In the genomic region with DNA sequence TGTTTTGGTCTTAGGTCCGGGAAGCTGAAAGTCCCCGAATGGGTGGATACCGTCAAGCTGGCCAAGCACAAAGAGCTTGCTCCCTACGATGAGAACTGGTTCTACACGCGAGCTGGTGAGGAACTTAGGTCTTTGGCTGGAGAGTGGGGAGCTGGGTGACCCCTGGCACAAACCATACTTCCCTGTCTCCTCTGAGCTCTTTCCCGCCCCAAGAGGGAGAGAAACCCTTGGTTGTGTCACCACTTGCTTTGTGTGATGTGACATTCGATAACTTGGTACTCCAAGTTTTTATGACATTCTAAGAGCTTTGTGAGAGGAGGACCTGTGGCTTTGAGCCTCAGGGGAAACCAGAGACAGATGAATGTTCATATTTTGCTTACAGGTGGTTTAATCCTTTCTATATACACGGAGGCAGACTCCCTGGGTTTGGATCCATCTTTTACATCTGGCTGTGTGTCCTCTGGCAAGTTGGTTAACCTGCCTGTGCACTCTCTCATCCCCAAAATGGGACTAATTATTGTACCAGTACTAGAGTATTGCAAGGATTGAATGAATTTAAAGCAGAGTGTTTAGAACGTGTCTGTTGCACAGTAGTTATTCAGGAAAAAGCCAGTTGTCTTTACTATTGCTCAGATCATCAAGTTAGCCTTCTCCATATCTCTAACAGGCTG, we compare ENCODE assay signal across 3 cellular contexts.
TF ChIP-seq lines count a peak whose summit lies in the region.

No MANE protein-coding gene starts in this region.

TF ChIP-seq in A549, 52 proteins besides CTCF, POLR2A, EP300 and RAD21:
- TF ChIP-seq FOSB (CRISPR knock-in tag; IDR thresholded peaks at IDR 0.05) (peak; percentile 49; the same call in 1 of the 2 replicates), GATA3 (IDR thresholded peaks at IDR 0.05; ENCODE audit: borderline replicate concordance) (no peak), RARB (CRISPR knock-in tag; IDR thresholded peaks at IDR 0.05) (0 out of 2 replicates have a peak, but pooled peaks have one; percentile 13), HOXA7 (CRISPR knock-in tag; IDR thresholded peaks at IDR 0.05) (peak; percentile 81), USF2 (IDR thresholded peaks at IDR 0.05) (no peak)
TF ChIP-seq in A549: peak in this region for 3.

TF ChIP-seq in IMR-90, 13 proteins besides CTCF, POLR2A, EP300 and RAD21:
- TF ChIP-seq SMC3 (IDR thresholded peaks at IDR 0.05; ENCODE audit: low read depth, low read length) = no peak
- no peak for TF ChIP-seq MAZ (IDR thresholded peaks at IDR 0.05; ENCODE audit: borderline replicate concordance, low read depth, low read length)
- TF ChIP-seq BHLHE40 (IDR thresholded peaks at IDR 0.05; ENCODE audit: low read depth, low read length) = no peak
- TF ChIP-seq MXI1 (IDR thresholded peaks at IDR 0.05; ENCODE audit: borderline replicate concordance, low read depth, low read length) = no peak
- TF ChIP-seq, protein P1, sequence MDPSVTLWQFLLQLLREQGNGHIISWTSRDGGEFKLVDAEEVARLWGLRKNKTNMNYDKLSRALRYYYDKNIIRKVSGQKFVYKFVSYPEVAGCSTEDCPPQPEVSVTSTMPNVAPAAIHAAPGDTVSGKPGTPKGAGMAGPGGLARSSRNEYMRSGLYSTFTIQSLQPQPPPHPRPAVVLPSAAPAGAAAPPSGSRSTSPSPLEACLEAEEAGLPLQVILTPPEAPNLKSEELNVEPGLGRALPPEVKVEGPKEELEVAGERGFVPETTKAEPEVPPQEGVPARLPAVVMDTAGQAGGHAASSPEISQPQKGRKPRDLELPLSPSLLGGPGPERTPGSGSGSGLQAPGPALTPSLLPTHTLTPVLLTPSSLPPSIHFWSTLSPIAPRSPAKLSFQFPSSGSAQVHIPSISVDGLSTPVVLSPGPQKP (IDR thresholded peaks at IDR 0.05; ENCODE audit: borderline replicate concordance, low read depth, low read length) = no peak
- TF ChIP-seq CEBPB (IDR thresholded peaks at IDR 0.05; ENCODE audit: low read depth, low read length) = no peak
- TF ChIP-seq CHD1 (IDR thresholded peaks at IDR 0.05; ENCODE audit: low read depth, low read length) = no peak
- TF ChIP-seq RFX5 (IDR thresholded peaks at IDR 0.05; ENCODE audit: low read depth, low read length) = no peak
- TF ChIP-seq USF2 (IDR thresholded peaks at IDR 0.05; ENCODE audit: low read depth, low read length) = no peak
- no peak for TF ChIP-seq MAFK (IDR thresholded peaks at IDR 0.05; ENCODE audit: low read depth, low read length)
- TF ChIP-seq RCOR1 (IDR thresholded peaks at IDR 0.05; ENCODE audit: insufficient replicate concordance, low read length) = no peak
- no peak for TF ChIP-seq FOS (IDR thresholded peaks at IDR 0.05; ENCODE audit: low read depth, low read length)
- no peak for TF ChIP-seq NFE2L2 (IDR thresholded peaks at IDR 0.05; ENCODE audit: low read depth, low read length)

TF ChIP-seq in K562, 482 proteins besides CTCF, POLR2A, EP300 and RAD21:
- peak; percentile 71 for TF ChIP-seq RBM25 (IDR thresholded peaks at IDR 0.05; ENCODE audit: low read depth, low read length, severe bottlenecking)
- TF ChIP-seq HDGF (IDR thresholded peaks at IDR 0.05) = 0 out of 2 replicates have a peak, but pooled peaks have one; percentile 11
- TF ChIP-seq XRCC5 (IDR thresholded peaks at IDR 0.05; ENCODE audit: low read depth, low read length) = 0 out of 2 replicates have a peak, but pooled peaks have one; percentile 45
- TF ChIP-seq ATF6 (CRISPR knock-in tag; IDR thresholded peaks at IDR 0.05) = no peak
- TF ChIP-seq CBFA2T3 (IDR thresholded peaks at IDR 0.05) = no peak
- peak; percentile 54 for TF ChIP-seq ZFP36 (IDR thresholded peaks at IDR 0.05; ENCODE audit: low read depth, low read length, partially characterized antibody)
- no peak for TF ChIP-seq NCOA4 (IDR thresholded peaks at IDR 0.05; ENCODE audit: partially characterized antibody)
- TF ChIP-seq POLR2AphosphoS2 (IDR thresholded peaks at IDR 0.05; ENCODE audit: low read length) = 0 out of 2 replicates have a peak, but pooled peaks have one; percentile 35
- no peak for TF ChIP-seq ZNF121 (CRISPR knock-in tag; conservative IDR thresholded peaks at IDR 0.05)
- TF ChIP-seq SIN3A (IDR thresholded peaks at IDR 0.05; ENCODE audit: borderline replicate concordance in 2 of 2, control insufficient read depth in 1 of 2, low read depth in 2 of 2, low read length in 2 of 2) = no peak
TF ChIP-seq in K562: peak in this region for 5.
